Comparison of ENCODE assay signal across 9 cellular contexts in genomic region chr9:20242767-20243166, GRCh38.
DNase-seq lines count a peak whose midpoint lies in the region; ATAC-seq and TF ChIP-seq lines count a peak whose summit lies in the region.
"Had no signal": no experiment of that assay in that cellular context is flagged by ENCODE, and none has a peak within 500 bp of the region (broad histone marks: within the 10 kb centered on the region; RNA-seq: fewer than 3 reads in every experiment).

No MANE protein-coding gene starts in this region.

- no peaks in the 10 kb centered on the region for H4K20me1 ChIP-seq in GM23338 (replicated peaks; ENCODE audit: insufficient read depth)

- DNase-seq in GM23338 (ENCODE audit: low spot score) (peak; percentile 7), NB4 (ENCODE audit: low read depth) (peak; percentile 23), trophoblast cell (no peak), COLO668 (lab: John Stamatoyannopoulos, UW; ENCODE audit: unreplicated experiment) (no peak), foreskin keratinocyte (no peak), COLO829 (ENCODE audit: low spot score) (no peak)
- peak in 8 of 9 donors; percentile 33 to 82 (median 76) for DNase-seq in naive thymus-derived CD4-positive, alpha-beta T cell

- H3K9ac ChIP-seq in trophoblast cell (ENCODE audit: low read length) = no peak overlapping the region

- no peak overlapping the region for H2AFZ ChIP-seq in GM23338
- H2AFZ ChIP-seq in trophoblast cell (ENCODE audit: insufficient read depth, low read length, poor library complexity) = no peak overlapping the region

- H3F3A ChIP-seq in GM23338 (replicated peaks; ENCODE audit: low read depth) = no peaks in the 10 kb centered on the region

- no peak for TF ChIP-seq POLR2A in NB4 (IDR thresholded peaks at IDR 0.05; ENCODE audit: extremely low read depth, insufficient read length)

- H3K4me1 Mint-ChIP-seq in GM23338 = peaks cover 12% of the 10 kb centered on the region
- H3K4me1 Mint-ChIP-seq in naive thymus-derived CD4-positive, alpha-beta T cell = peaks cover 38 to 83% (median 71%) of the 10 kb centered on the region in 7 donors

- no peak overlapping the region for H4K91ac ChIP-seq in trophoblast cell (ENCODE audit: low read depth, low read length)

- no peaks in the 10 kb centered on the region for H3K79me1 ChIP-seq in trophoblast cell (ENCODE audit: low read length)

- no peak overlapping the region for H2AK5ac ChIP-seq in trophoblast cell (ENCODE audit: low read length)

- H3K27ac Mint-ChIP-seq in GM23338 = no peak overlapping the region
- peak overlapping the region; percentile 39 to 90 (median 74) for H3K27ac Mint-ChIP-seq in naive thymus-derived CD4-positive, alpha-beta T cell

- H4K12ac ChIP-seq in trophoblast cell (ENCODE audit: low read depth, low read length) = no peak overlapping the region

- POLR2A ChIA-PET in naive thymus-derived CD4-positive, alpha-beta T cell (lab: Charles Lee) = interaction anchor here (0.6 to 1.6 kb wide), 12 partner anchors 9 to 705 kb away, joined by 3 to 9 read pairs (median 3); partner anchors contain the start of gene MLLT3

- H3K27me3 ChIP-seq in GM23338 (ENCODE audit: insufficient read depth) (no peaks in the 10 kb centered on the region), trophoblast cell (ENCODE audit: insufficient read depth, low read length) (no peaks in the 10 kb centered on the region), foreskin keratinocyte (no peaks in the 10 kb centered on the region)
- no peaks in the 10 kb centered on the region for H3K27me3 ChIP-seq in naive thymus-derived CD4-positive, alpha-beta T cell (ENCODE audit: control insufficient read depth in 2 of 2, insufficient read depth in 2 of 2, low read length in 2 of 2)
- H3K27me3 ChIP-seq: right atrium auricular region had no signal

- H2BK120ac ChIP-seq in trophoblast cell (ENCODE audit: insufficient read depth, low read length, poor library complexity) = no peak overlapping the region

- CTCF ChIA-PET in naive thymus-derived CD4-positive, alpha-beta T cell (lab: Charles Lee) = interaction anchor here (1.0 to 1.4 kb wide), 3 partner anchors 78 to 155 kb away, joined by 3 to 5 read pairs (median 3); no protein-coding TSS in a partner anchor

- no peak overlapping the region for H3K14ac ChIP-seq in trophoblast cell (ENCODE audit: low read length)

- no peak overlapping the region for H3K23ac ChIP-seq in trophoblast cell (ENCODE audit: low read length)

- H3K4me2 ChIP-seq in GM23338 = no peak overlapping the region
- no peak overlapping the region for H3K4me2 ChIP-seq in trophoblast cell (ENCODE audit: low read length)

- no peaks in the 10 kb centered on the region for H3K9me3 ChIP-seq in naive thymus-derived CD4-positive, alpha-beta T cell (ENCODE audit: control insufficient read depth in 2 of 3, low read length in 3 of 3)
- no peaks in the 10 kb centered on the region for H3K9me3 ChIP-seq in trophoblast cell (ENCODE audit: insufficient read depth, low read depth, low read length)
- H3K9me3 ChIP-seq: right atrium auricular region had no signal

- H2BK12ac ChIP-seq in trophoblast cell (ENCODE audit: low read length) = no peak overlapping the region

- H3K4me3 Mint-ChIP-seq in GM23338 = no peak overlapping the region
- peak overlapping the region; percentile 46 to 89 (median 83) for H3K4me3 Mint-ChIP-seq in naive thymus-derived CD4-positive, alpha-beta T cell

- WGBS in trophoblast cell (ENCODE audit: extremely low coverage, insufficient coverage, insufficient read length) = no CpG with 5 or more reads among the region's 5 CpGs

- H3K9me3 Mint-ChIP-seq in GM23338 = no peaks in the 10 kb centered on the region
- H3K9me3 Mint-ChIP-seq in naive thymus-derived CD4-positive, alpha-beta T cell = peaks cover 0 to 7% (median 0%) of the 10 kb centered on the region in 11 donors

- H3K36me3 Mint-ChIP-seq in GM23338 (ENCODE audit: low read depth) = no peaks in the 10 kb centered on the region
- H3K36me3 Mint-ChIP-seq in naive thymus-derived CD4-positive, alpha-beta T cell = peaks cover 0 to 26% (median 0%) of the 10 kb centered on the region in 5 donors

- H3K27ac ChIP-seq in GM23338 (ENCODE audit: low read depth) (no peak overlapping the region), trophoblast cell (ENCODE audit: low read depth, low read length) (no peak overlapping the region), foreskin keratinocyte (no peak overlapping the region)
- H3K27ac ChIP-seq in naive thymus-derived CD4-positive, alpha-beta T cell (ENCODE audit: low read depth, low read length) = peak overlapping the region; percentile 1
- H3K27ac ChIP-seq: right atrium auricular region had no signal

- intact Hi-C loops in naive thymus-derived CD4-positive, alpha-beta T cell (cut with micrococcal nuclease) = loop anchor here (1.0 to 5.0 kb wide), 8 partner anchors 7 to 378 kb away; no protein-coding TSS in a partner anchor

- ATAC-seq in GM18517 (IDR thresholded peaks at IDR 0.05; ENCODE audit: unreplicated experiment) (peak; percentile 97), GM23338 (no peak), foreskin keratinocyte (no peak)
- peak; percentile 86 for ATAC-seq in naive thymus-derived CD4-positive, alpha-beta T cell

- TF ChIP-seq CTCF in GM23338 (conservative IDR thresholded peaks at IDR 0.05; ENCODE audit: low read depth in 2 of 2) (no peak), NB4 (IDR thresholded peaks at IDR 0.05; ENCODE audit: low read depth, low read length) (no peak), foreskin keratinocyte (conservative IDR thresholded peaks at IDR 0.05) (no peak)

- peaks cover 7% of the 10 kb centered on the region; the same call in 1 of the 2 replicates for H3K4me1 ChIP-seq in GM23338 (ENCODE audit: insufficient read depth)
- H3K4me1 ChIP-seq in naive thymus-derived CD4-positive, alpha-beta T cell (ENCODE audit: control insufficient read depth in 2 of 2, insufficient read depth in 2 of 2, low read length in 2 of 2) = peaks cover 18 to 32% of the 10 kb centered on the region in 2 donors
- no peaks in the 10 kb centered on the region for H3K4me1 ChIP-seq in trophoblast cell (ENCODE audit: control insufficient read depth in 1 of 2, insufficient read depth in 2 of 2, low read length in 2 of 2)
- H3K4me1 ChIP-seq in foreskin keratinocyte = peaks cover 2% of the 10 kb centered on the region
- H3K4me1 ChIP-seq: right atrium auricular region had no signal

- H3K27me3 Mint-ChIP-seq in GM23338 (ENCODE audit: insufficient read depth, low read depth, poor library complexity) = no peaks in the 10 kb centered on the region
- no peaks in the 10 kb centered on the region for H3K27me3 Mint-ChIP-seq in naive thymus-derived CD4-positive, alpha-beta T cell

- no peak overlapping the region for H3K18ac ChIP-seq in trophoblast cell (ENCODE audit: low read length)

- no peaks in the 10 kb centered on the region for H3K79me2 ChIP-seq in GM23338 (replicated peaks; ENCODE audit: insufficient read depth)
- H3K79me2 ChIP-seq in trophoblast cell (ENCODE audit: control insufficient read depth, insufficient read depth, low read length, poor library complexity) = no peaks in the 10 kb centered on the region

- peaks cover 8% of the 10 kb centered on the region; the same call in 1 of the 2 replicates for H3K9me2 ChIP-seq in GM23338 (ENCODE audit: insufficient read depth)

- H3K4ac ChIP-seq in trophoblast cell (ENCODE audit: low read depth, low read length) = no peak overlapping the region

- H4K8ac ChIP-seq in trophoblast cell (ENCODE audit: low read depth, low read length) = no peak overlapping the region

- H3K36me3 ChIP-seq in GM23338 (ENCODE audit: insufficient read depth) (no peaks in the 10 kb centered on the region), trophoblast cell (ENCODE audit: control insufficient read depth in 1 of 2, insufficient read depth in 2 of 2, low read length in 2 of 2) (no peaks in the 10 kb centered on the region)
- H3K36me3 ChIP-seq in naive thymus-derived CD4-positive, alpha-beta T cell (ENCODE audit: control insufficient read depth in 2 of 3, insufficient read depth in 3 of 3, low read length in 3 of 3) = no peaks in the 10 kb centered on the region
- H3K36me3 ChIP-seq: right atrium auricular region had no signal

- H3K4me3 ChIP-seq in GM23338 (no peak overlapping the region), NB4 (ENCODE audit: low read depth, low read length) (no peak overlapping the region), trophoblast cell (ENCODE audit: low read depth, low read length) (no peak overlapping the region)
- H3K4me3 ChIP-seq in naive thymus-derived CD4-positive, alpha-beta T cell (ENCODE audit: low read length) = peak overlapping the region; percentile 42
- H3K4me3 ChIP-seq: right atrium auricular region had no signal

- H2BK5ac ChIP-seq in trophoblast cell (ENCODE audit: low read depth, low read length, poor library complexity) = no peak overlapping the region

Comparison
In these comparisons a context has a peak if more than half of its experiments do, and no peak if none do; other contexts are left out.
1. ATAC-seq: peak in GM18517 (single experiment) and naive thymus-derived CD4-positive, alpha-beta T cell (single experiment); none in GM23338 (single experiment) and foreskin keratinocyte (single experiment).
2. DNase-seq: peak in GM23338 (single experiment), NB4 (single experiment) and naive thymus-derived CD4-positive, alpha-beta T cell (8 of 9); none in trophoblast cell (0 of 2), COLO668 (single experiment), foreskin keratinocyte (0 of 2) and COLO829 (single experiment).